Comparison of ENCODE assay signal across 12 cellular contexts in the genomic region with DNA sequence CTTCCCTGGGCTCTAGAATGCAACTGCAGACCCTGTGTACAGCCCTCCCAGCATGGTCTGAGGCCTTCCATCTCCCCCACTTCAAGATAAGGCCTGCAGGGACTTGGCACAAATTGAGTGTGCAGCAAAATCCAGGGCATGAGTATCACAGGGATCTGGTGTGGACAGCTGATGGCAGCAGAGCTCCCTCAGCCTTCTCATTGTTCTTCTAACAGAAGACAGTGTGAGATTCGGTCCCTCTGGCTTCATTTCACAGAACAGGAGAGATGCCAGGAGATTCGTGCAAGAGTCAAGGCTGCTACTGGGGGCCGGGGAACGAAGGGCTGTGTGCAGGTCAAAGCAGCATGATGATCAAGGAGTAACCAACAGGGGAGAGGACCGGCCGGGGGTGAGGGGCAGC.
A peak's percentile ranks its signal among the peaks of the same experiment; 100 is the strongest.
DNase-seq lines count a peak whose midpoint lies in the region; ATAC-seq, FAIRE-seq and TF ChIP-seq lines count a peak whose summit lies in the region.
"Had no signal": no experiment of that assay in that cellular context is flagged by ENCODE, and none has a peak within 500 bp of the region (broad histone marks: within the 10 kb centered on the region; RNA-seq: fewer than 3 reads in every experiment).

No MANE protein-coding gene starts in this region.

- BruUV-seq in GM12878 (replicated peaks; lab: Mats Ljungman, UMichigan): no TSS peak

- H3K4me1 Mint-ChIP-seq in nephron progenitor cell: peaks cover 13% of the 10 kb centered on the region
- H3K4me1 Mint-ChIP-seq: H9 had no signal

- peak; percentile 41 for FAIRE-seq in GM12878 (lab: Jason Lieb, UNC)

- SMC1A ChIA-PET in GM12878 (lab: Charles Lee; ENCODE audit: uncharacterized antibody, unreplicated experiment): interaction anchor here (1.3 to 1.5 kb wide), 2 partner anchors 85 to 474 kb away, joined by 3 to 4 read pairs; no protein-coding TSS in a partner anchor

- in situ Hi-C loops in ACHN (cut with HindIII; ENCODE audit: low pct_ligation_motif_present, low pct_unique_long_range_greater_than_20kb, low sequenced_read_pairs): no loop called here
- in situ Hi-C loops in GM12878 (cut with MboI): loop anchor here (5.0 to 10.0 kb wide), 2 partner anchors 366 to 434 kb away; no protein-coding TSS in a partner anchor

- no peak overlapping the region for H2AFZ ChIP-seq in GM12878 (ENCODE audit: control insufficient read depth, low read depth, low read length)

- H3K27me3 ChIP-seq in GM12878 (replicated peaks in 1 of 2; ENCODE audit: control insufficient read depth in 2 of 2, insufficient read depth in 2 of 2, low read length in 1 of 2): no peaks in the 10 kb centered on the region

- H3K27ac Mint-ChIP-seq in nephron progenitor cell: no peak overlapping the region
- H3K27ac Mint-ChIP-seq: H9 had no signal

- no peaks in the 10 kb centered on the region for H3K9me3 ChIP-seq in GM12878 (replicated peaks; ENCODE audit: control insufficient read depth, insufficient read depth, low read length)

- no peaks in the 10 kb centered on the region for H3K27me3 Mint-ChIP-seq in nephron progenitor cell (ENCODE audit: low read depth, poor library complexity)

- POLR2A ChIA-PET in GM12878 (lab: Charles Lee): no interaction called here

- H3K27ac ChIP-seq in GM12878 (ENCODE audit: control insufficient read depth, insufficient read depth): no peak overlapping the region

- H3K9ac ChIP-seq in GM12878 (ENCODE audit: control insufficient read depth, insufficient read depth, low read length): no peak overlapping the region

- H3K4me2 ChIP-seq in GM12878 (ENCODE audit: control insufficient read depth, insufficient read depth): no peak overlapping the region

- ATAC-seq in GM12878: no peak
- ATAC-seq in HG02623 (IDR thresholded peaks at IDR 0.05; ENCODE audit: unreplicated experiment): no peak
- ATAC-seq: left lobe of liver had no signal

- DNase-seq in ACHN: peak; percentile 41
- DNase-seq in GM12864 (ENCODE audit: low read depth): no peak
- no peak for DNase-seq in GM12878 (ENCODE audit: low read depth, low spot score)
- DNase-seq in inferior parietal cortex (ENCODE audit: extremely low spot score): peak; percentile 45
- no peak for DNase-seq in D341Med (ENCODE audit: low spot score)
- no peak for DNase-seq in NCI-H82 treated with DMSO at 0.1 percent for 48 hours (lab: John Stamatoyannopoulos, UW; ENCODE audit: unreplicated experiment)
- DNase-seq in nephron progenitor cell: no peak
- DNase-seq: H9, KG1, T-helper 1 cell had no signal

- intact Hi-C loops in GM12878 (cut with micrococcal nuclease; ENCODE audit: unreplicated experiment): loop anchor here (10.0 kb wide), 2 partner anchors 146 to 366 kb away; no protein-coding TSS in a partner anchor

- 98% methylated on average over 6 of the region's 6 CpGs for WGBS in GM12878 (ENCODE audit: insufficient coverage, insufficient replicate concordance, low lambda C conversion rate, missing lambda C conversion rate)

- H3K9me3 Mint-ChIP-seq in nephron progenitor cell: no peaks in the 10 kb centered on the region
- H3K9me3 Mint-ChIP-seq: H9 had no signal

- CTCF ChIA-PET in GM12878 (lab: Yijun Ruan, JAX): interaction anchor here (1.1 to 1.5 kb wide), 3 partner anchors 84 to 475 kb away, joined by 3 to 5 read pairs (median 3); no protein-coding TSS in a partner anchor

- peak; percentile 3 for TF ChIP-seq CTCF in GM12864 (IDR thresholded peaks at IDR 0.05; ENCODE audit: low read depth, low read length, missing control alignments)
- TF ChIP-seq CTCF in GM12878 (IDR thresholded peaks at IDR 0.05 in 2 of 3, conservative IDR thresholded peaks at IDR 0.05 in 1 of 3; ENCODE audit: control insufficient read depth in 2 of 3, extremely low read depth in 1 of 3, insufficient read depth in 1 of 3, low read depth in 3 of 3, low read length in 3 of 3): peak; percentile 13 to 41 (median 19); a peak in 3 of 6 replicates
- no peak for TF ChIP-seq CTCF in nephron progenitor cell (IDR thresholded peaks at IDR 0.05)

- TF ChIP-seq POLR2A in GM12878 (IDR thresholded peaks at IDR 0.05; ENCODE audit: low read depth, low read length): no peak

- TF ChIP-seq RAD21 in GM12878 (IDR thresholded peaks at IDR 0.05; ENCODE audit: insufficient read depth, low read depth, low read length): peak; percentile 53

- H3K4me3 Mint-ChIP-seq in nephron progenitor cell: no peak overlapping the region
- H3K4me3 Mint-ChIP-seq: H9 had no signal

- no peaks in the 10 kb centered on the region for H3K79me2 ChIP-seq in GM12878 (ENCODE audit: control insufficient read depth, insufficient read depth, low read length)

- TF ChIP-seq EP300 in GM12878 (IDR thresholded peaks at IDR 0.05; ENCODE audit: borderline replicate concordance in 1 of 2, control insufficient read depth in 1 of 2, low read depth in 2 of 2, low read length in 2 of 2): no peak

- H3K4me3 ChIP-seq in GM12864 (ENCODE audit: low read depth, low read length) (no peak overlapping the region), GM12878 (no peak overlapping the region)

- H3K4me1 ChIP-seq in GM12878 (ENCODE audit: control insufficient read depth, insufficient read depth, low read length): peaks cover 16% of the 10 kb centered on the region

- H3K36me3 ChIP-seq in GM12878 (ENCODE audit: control insufficient read depth in 2 of 2, insufficient read depth in 2 of 2, low read length in 1 of 2): peaks cover 3 to 15% of the 10 kb centered on the region in 2 experiments

- no peaks in the 10 kb centered on the region for H4K20me1 ChIP-seq in GM12878 (ENCODE audit: control insufficient read depth, insufficient read depth)

- peaks cover 30% of the 10 kb centered on the region for H3K36me3 Mint-ChIP-seq in nephron progenitor cell (ENCODE audit: low read depth)

- RAD21 ChIA-PET in GM12878 (lab: Charles Lee; ENCODE audit: unreplicated experiment): no interaction called here

TF ChIP-seq in GM12878, 131 proteins besides CTCF, POLR2A, EP300 and RAD21:
- no peak for TF ChIP-seq ETV6 (conservative IDR thresholded peaks at IDR 0.05 in 1 of 2, IDR thresholded peaks at IDR 0.05 in 1 of 2; ENCODE audit: borderline replicate concordance in 1 of 2, low read depth in 1 of 2)
- TF ChIP-seq STAT1 (conservative IDR thresholded peaks at IDR 0.05): no peak
- TF ChIP-seq SMC3 (IDR thresholded peaks at IDR 0.05; ENCODE audit: borderline replicate concordance, low read length): peak; percentile 25; the same call in 1 of the 2 replicates
- TF ChIP-seq POU2F2 (IDR thresholded peaks at IDR 0.05; ENCODE audit: borderline replicate concordance, low read depth, low read length): no peak
- TF ChIP-seq BHLHE40 (IDR thresholded peaks at IDR 0.05; ENCODE audit: borderline replicate concordance in 1 of 2, low read depth in 2 of 2, low read length in 1 of 2): no peak
TF ChIP-seq in GM12878: peak in this region for 1.

Comparison
In these comparisons a context has a peak if more than half of its experiments do, and no peak if none do; other contexts are left out.
1. DNase-seq: peak in ACHN (single experiment) and inferior parietal cortex (single experiment); none in GM12864 (single experiment), GM12878 (single experiment), D341Med (single experiment), NCI-H82 treated with DMSO at 0.1 percent for 48 hours (single experiment) and nephron progenitor cell (single experiment).